ENCODE assay signal across 1 cellular context in the genomic region with DNA sequence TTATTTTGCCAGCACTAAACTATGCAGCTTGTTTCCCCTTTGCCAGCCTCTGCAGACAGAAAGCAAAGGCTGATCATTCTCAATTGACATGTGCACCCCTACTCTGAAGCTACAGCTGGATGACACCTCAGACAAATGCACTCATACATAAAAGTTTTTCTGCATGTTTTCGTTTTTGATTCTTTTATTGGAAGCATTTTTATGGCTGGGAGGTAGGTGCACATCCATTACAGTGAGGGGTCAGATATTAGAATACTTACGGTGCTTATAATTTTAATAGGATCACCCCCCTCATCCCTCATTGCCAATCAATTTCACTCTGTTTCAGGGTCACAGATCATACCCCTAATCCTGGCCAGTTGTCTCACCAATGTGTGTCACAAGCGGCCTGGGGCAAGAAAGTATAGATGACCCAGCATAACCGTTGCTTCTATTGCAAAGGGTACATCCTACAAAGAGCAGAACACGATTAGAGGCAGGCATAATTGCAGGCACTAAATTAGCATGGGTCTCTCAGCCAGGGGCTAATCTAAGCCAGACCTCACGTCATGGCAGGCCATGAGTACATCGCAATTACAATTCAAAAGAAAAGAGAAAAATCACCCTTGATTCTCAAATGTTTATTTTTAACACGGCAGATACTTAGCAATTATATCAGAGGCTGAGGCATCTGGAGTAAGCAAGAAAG.
A peak's percentile ranks its signal among the peaks of the same experiment; 100 is the strongest.
TF ChIP-seq lines count a peak whose summit lies in the region.

No MANE protein-coding gene starts in this region.

TF ChIP-seq in H1, 55 proteins besides CTCF, POLR2A, EP300 and RAD21:
- TF ChIP-seq CREB1 (IDR thresholded peaks at IDR 0.05): no peak
- TF ChIP-seq, protein P1, sequence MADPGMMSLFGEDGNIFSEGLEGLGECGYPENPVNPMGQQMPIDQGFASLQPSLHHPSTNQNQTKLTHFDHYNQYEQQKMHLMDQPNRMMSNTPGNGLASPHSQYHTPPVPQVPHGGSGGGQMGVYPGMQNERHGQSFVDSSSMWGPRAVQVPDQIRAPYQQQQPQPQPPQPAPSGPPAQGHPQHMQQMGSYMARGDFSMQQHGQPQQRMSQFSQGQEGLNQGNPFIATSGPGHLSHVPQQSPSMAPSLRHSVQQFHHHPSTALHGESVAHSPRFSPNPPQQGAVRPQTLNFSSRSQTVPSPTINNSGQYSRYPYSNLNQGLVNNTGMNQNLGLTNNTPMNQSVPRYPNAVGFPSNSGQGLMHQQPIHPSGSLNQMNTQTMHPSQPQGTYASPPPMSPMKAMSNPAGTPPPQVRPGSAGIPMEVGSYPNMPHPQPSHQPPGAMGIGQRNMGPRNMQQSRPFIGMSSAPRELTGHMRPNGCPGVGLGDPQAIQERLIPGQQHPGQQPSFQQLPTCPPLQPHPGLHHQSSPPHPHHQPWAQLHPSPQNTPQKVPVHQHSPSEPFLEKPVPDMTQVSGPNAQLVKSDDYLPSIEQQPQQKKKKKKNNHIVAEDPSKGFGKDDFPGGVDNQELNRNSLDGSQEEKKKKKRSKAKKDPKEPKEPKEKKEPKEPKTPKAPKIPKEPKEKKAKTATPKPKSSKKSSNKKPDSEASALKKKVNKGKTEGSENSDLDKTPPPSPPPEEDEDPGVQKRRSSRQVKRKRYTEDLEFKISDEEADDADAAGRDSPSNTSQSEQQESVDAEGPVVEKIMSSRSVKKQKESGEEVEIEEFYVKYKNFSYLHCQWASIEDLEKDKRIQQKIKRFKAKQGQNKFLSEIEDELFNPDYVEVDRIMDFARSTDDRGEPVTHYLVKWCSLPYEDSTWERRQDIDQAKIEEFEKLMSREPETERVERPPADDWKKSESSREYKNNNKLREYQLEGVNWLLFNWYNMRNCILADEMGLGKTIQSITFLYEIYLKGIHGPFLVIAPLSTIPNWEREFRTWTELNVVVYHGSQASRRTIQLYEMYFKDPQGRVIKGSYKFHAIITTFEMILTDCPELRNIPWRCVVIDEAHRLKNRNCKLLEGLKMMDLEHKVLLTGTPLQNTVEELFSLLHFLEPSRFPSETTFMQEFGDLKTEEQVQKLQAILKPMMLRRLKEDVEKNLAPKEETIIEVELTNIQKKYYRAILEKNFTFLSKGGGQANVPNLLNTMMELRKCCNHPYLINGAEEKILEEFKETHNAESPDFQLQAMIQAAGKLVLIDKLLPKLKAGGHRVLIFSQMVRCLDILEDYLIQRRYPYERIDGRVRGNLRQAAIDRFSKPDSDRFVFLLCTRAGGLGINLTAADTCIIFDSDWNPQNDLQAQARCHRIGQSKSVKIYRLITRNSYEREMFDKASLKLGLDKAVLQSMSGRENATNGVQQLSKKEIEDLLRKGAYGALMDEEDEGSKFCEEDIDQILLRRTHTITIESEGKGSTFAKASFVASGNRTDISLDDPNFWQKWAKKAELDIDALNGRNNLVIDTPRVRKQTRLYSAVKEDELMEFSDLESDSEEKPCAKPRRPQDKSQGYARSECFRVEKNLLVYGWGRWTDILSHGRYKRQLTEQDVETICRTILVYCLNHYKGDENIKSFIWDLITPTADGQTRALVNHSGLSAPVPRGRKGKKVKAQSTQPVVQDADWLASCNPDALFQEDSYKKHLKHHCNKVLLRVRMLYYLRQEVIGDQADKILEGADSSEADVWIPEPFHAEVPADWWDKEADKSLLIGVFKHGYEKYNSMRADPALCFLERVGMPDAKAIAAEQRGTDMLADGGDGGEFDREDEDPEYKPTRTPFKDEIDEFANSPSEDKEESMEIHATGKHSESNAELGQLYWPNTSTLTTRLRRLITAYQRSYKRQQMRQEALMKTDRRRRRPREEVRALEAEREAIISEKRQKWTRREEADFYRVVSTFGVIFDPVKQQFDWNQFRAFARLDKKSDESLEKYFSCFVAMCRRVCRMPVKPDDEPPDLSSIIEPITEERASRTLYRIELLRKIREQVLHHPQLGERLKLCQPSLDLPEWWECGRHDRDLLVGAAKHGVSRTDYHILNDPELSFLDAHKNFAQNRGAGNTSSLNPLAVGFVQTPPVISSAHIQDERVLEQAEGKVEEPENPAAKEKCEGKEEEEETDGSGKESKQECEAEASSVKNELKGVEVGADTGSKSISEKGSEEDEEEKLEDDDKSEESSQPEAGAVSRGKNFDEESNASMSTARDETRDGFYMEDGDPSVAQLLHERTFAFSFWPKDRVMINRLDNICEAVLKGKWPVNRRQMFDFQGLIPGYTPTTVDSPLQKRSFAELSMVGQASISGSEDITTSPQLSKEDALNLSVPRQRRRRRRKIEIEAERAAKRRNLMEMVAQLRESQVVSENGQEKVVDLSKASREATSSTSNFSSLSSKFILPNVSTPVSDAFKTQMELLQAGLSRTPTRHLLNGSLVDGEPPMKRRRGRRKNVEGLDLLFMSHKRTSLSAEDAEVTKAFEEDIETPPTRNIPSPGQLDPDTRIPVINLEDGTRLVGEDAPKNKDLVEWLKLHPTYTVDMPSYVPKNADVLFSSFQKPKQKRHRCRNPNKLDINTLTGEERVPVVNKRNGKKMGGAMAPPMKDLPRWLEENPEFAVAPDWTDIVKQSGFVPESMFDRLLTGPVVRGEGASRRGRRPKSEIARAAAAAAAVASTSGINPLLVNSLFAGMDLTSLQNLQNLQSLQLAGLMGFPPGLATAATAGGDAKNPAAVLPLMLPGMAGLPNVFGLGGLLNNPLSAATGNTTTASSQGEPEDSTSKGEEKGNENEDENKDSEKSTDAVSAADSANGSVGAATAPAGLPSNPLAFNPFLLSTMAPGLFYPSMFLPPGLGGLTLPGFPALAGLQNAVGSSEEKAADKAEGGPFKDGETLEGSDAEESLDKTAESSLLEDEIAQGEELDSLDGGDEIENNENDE (IDR thresholded peaks at IDR 0.05; ENCODE audit: insufficient replicate concordance, low read length): peak; percentile 89
